Comparison of ENCODE assay signal across 1 cellular context in the genomic region with DNA sequence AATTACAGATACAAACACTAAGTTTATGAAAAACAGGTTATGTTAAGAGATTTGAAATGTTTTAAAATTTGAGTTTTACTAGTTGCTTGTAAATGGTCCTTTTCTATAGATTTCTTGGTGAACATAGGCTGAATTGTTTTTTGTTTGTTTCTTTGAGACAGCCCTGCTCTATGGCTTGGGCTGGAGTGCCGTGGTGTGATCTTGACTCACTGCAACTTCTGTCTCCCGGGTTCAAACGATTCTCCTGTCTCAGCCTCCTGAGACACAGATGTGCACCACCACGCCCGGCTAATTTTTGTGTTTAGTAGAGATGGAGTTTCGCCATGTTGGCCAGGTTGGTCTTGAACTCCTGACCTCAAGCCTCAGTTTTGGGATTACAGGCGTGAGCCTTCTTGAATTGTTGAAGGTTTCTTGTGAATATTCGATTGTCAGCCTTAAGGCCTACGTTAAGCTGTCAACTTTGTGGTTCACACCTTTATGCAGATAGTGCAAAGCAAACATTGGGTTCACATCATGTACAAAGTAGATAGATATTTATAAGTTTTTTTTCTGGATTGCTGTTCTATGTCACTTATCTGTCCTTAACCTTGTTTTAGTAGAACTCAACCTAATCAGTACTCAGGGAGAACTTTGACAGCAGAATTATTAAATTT.
TF ChIP-seq lines count a peak whose summit lies in the region.

No MANE protein-coding gene starts in this region.

TF ChIP-seq in GM23338, 12 proteins besides CTCF, POLR2A, EP300 and RAD21 (continued from another document):
- TF ChIP-seq, protein P1, sequence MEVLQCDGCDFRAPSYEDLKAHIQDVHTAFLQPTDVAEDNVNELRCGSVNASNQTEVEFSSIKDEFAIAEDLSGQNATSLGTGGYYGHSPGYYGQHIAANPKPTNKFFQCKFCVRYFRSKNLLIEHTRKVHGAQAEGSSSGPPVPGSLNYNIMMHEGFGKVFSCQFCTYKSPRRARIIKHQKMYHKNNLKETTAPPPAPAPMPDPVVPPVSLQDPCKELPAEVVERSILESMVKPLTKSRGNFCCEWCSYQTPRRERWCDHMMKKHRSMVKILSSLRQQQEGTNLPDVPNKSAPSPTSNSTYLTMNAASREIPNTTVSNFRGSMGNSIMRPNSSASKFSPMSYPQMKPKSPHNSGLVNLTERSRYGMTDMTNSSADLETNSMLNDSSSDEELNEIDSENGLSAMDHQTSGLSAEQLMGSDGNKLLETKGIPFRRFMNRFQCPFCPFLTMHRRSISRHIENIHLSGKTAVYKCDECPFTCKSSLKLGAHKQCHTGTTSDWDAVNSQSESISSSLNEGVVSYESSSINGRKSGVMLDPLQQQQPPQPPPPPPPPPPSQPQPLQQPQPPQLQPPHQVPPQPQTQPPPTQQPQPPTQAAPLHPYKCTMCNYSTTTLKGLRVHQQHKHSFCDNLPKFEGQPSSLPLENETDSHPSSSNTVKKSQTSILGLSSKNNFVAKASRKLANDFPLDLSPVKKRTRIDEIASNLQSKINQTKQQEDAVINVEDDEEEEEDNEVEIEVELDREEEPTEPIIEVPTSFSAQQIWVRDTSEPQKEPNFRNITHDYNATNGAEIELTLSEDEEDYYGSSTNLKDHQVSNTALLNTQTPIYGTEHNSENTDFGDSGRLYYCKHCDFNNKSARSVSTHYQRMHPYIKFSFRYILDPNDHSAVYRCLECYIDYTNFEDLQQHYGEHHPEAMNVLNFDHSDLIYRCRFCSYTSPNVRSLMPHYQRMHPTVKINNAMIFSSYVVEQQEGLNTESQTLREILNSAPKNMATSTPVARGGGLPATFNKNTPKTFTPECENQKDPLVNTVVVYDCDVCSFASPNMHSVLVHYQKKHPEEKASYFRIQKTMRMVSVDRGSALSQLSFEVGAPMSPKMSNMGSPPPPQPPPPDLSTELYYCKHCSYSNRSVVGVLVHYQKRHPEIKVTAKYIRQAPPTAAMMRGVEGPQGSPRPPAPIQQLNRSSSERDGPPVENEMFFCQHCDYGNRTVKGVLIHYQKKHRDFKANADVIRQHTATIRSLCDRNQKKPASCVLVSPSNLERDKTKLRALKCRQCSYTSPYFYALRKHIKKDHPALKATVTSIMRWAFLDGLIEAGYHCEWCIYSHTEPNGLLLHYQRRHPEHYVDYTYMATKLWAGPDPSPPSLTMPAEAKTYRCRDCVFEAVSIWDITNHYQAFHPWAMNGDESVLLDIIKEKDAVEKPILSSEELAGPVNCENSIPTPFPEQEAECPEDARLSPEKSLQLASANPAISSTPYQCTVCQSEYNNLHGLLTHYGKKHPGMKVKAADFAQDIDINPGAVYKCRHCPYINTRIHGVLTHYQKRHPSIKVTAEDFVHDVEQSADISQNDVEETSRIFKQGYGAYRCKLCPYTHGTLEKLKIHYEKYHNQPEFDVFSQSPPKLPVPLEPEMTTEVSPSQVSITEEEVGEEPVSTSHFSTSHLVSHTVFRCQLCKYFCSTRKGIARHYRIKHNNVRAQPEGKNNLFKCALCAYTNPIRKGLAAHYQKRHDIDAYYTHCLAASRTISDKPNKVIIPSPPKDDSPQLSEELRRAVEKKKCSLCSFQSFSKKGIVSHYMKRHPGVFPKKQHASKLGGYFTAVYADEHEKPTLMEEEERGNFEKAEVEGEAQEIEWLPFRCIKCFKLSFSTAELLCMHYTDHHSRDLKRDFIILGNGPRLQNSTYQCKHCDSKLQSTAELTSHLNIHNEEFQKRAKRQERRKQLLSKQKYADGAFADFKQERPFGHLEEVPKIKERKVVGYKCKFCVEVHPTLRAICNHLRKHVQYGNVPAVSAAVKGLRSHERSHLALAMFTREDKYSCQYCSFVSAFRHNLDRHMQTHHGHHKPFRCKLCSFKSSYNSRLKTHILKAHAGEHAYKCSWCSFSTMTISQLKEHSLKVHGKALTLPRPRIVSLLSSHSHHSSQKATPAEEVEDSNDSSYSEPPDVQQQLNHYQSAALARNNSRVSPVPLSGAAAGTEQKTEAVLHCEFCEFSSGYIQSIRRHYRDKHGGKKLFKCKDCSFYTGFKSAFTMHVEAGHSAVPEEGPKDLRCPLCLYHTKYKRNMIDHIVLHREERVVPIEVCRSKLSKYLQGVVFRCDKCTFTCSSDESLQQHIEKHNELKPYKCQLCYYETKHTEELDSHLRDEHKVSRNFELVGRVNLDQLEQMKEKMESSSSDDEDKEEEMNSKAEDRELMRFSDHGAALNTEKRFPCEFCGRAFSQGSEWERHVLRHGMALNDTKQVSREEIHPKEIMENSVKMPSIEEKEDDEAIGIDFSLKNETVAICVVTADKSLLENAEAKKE (CRISPR knock-in tag; IDR thresholded peaks at IDR 0.05), result no peak
- TF ChIP-seq, protein P2, sequence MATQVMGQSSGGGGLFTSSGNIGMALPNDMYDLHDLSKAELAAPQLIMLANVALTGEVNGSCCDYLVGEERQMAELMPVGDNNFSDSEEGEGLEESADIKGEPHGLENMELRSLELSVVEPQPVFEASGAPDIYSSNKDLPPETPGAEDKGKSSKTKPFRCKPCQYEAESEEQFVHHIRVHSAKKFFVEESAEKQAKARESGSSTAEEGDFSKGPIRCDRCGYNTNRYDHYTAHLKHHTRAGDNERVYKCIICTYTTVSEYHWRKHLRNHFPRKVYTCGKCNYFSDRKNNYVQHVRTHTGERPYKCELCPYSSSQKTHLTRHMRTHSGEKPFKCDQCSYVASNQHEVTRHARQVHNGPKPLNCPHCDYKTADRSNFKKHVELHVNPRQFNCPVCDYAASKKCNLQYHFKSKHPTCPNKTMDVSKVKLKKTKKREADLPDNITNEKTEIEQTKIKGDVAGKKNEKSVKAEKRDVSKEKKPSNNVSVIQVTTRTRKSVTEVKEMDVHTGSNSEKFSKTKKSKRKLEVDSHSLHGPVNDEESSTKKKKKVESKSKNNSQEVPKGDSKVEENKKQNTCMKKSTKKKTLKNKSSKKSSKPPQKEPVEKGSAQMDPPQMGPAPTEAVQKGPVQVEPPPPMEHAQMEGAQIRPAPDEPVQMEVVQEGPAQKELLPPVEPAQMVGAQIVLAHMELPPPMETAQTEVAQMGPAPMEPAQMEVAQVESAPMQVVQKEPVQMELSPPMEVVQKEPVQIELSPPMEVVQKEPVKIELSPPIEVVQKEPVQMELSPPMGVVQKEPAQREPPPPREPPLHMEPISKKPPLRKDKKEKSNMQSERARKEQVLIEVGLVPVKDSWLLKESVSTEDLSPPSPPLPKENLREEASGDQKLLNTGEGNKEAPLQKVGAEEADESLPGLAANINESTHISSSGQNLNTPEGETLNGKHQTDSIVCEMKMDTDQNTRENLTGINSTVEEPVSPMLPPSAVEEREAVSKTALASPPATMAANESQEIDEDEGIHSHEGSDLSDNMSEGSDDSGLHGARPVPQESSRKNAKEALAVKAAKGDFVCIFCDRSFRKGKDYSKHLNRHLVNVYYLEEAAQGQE (IDR thresholded peaks at IDR 0.05; ENCODE audit: unreplicated experiment), result no peak
- no peak for TF ChIP-seq EZH2 (IDR thresholded peaks at IDR 0.05; ENCODE audit: low read depth, unreplicated experiment)
- no peak for TF ChIP-seq CREB1 (CRISPR knock-in tag; IDR thresholded peaks at IDR 0.05; ENCODE audit: low read depth)
- no peak for TF ChIP-seq ZNF331 (CRISPR knock-in tag; IDR thresholded peaks at IDR 0.05; ENCODE audit: low read depth)
- no peak for TF ChIP-seq NANOG (IDR thresholded peaks at IDR 0.05; ENCODE audit: borderline replicate concordance)
- no peak for TF ChIP-seq ZNF114 (CRISPR knock-in tag; IDR thresholded peaks at IDR 0.05)
- TF ChIP-seq, protein P3, sequence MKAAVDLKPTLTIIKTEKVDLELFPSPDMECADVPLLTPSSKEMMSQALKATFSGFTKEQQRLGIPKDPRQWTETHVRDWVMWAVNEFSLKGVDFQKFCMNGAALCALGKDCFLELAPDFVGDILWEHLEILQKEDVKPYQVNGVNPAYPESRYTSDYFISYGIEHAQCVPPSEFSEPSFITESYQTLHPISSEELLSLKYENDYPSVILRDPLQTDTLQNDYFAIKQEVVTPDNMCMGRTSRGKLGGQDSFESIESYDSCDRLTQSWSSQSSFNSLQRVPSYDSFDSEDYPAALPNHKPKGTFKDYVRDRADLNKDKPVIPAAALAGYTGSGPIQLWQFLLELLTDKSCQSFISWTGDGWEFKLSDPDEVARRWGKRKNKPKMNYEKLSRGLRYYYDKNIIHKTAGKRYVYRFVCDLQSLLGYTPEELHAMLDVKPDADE (IDR thresholded peaks at IDR 0.05), result no peak
TF ChIP-seq in GM23338: peak in this region for 0.
